9 cellular contexts compared by ENCODE assay signal in genomic region chr10:48215148-48215982, GRCh38. TPM values are rescaled to one million over a fixed set of nuclear protein-coding genes. Genes with fewer than 3 reads are reported as not detected.
DNase-seq lines count a peak whose midpoint lies in the region; ATAC-seq lines count a peak whose summit lies in the region.
"Had no signal": no experiment of that assay in that cellular context is flagged by ENCODE, and none has a peak within 500 bp of the region (broad histone marks: within the 10 kb centered on the region; RNA-seq: fewer than 3 reads in every experiment).

No MANE protein-coding gene starts in this region.

- H3K9me3 Mint-ChIP-seq in CD4-positive, CD25-positive, alpha-beta regulatory T cell = peaks cover 0 to 2% (median 0%) of the 10 kb centered on the region in 7 donors
- H3K9me3 Mint-ChIP-seq in activated naive CD4-positive, alpha-beta T cell treated with anti-CD3 and anti-CD28 coated beads for 36 hours = peaks cover 3% of the 10 kb centered on the region

- no peaks in the 10 kb centered on the region for H3K4me1 ChIP-seq in CD4-positive, CD25-positive, alpha-beta regulatory T cell (ENCODE audit: control insufficient read depth, insufficient read depth, low read length, poor library complexity, severe bottlenecking)

- no peak overlapping the region for H3K27ac ChIP-seq in CD4-positive, CD25-positive, alpha-beta regulatory T cell (ENCODE audit: insufficient read depth, low read length, poor library complexity, severe bottlenecking)

- no peaks in the 10 kb centered on the region for H3K9me3 ChIP-seq in CD4-positive, CD25-positive, alpha-beta regulatory T cell (ENCODE audit: control insufficient read depth in 2 of 2, low read length in 2 of 2)

- no peaks in the 10 kb centered on the region for H3K36me3 ChIP-seq in CD4-positive, CD25-positive, alpha-beta regulatory T cell (ENCODE audit: control insufficient read depth, insufficient read depth, low read length)

- intact Hi-C loops in activated naive CD4-positive, alpha-beta T cell treated with anti-CD3 and anti-CD28 coated beads for 36 hours (cut with micrococcal nuclease) = loop anchor here (1.0 to 10.0 kb wide), 4 partner anchors 75 to 441 kb away; no protein-coding TSS in a partner anchor

- CTCF ChIA-PET in activated naive CD4-positive, alpha-beta T cell treated with anti-CD3 and anti-CD28 coated beads for 36 hours (lab: Charles Lee) = interaction anchor here (1.2 kb wide), 2 partner anchors 14 to 63 kb away, joined by 3 read pairs; no protein-coding TSS in a partner anchor

- H3K27me3 ChIP-seq in CD4-positive, CD25-positive, alpha-beta regulatory T cell (ENCODE audit: control insufficient read depth, insufficient read depth, low read length) = no peaks in the 10 kb centered on the region

- no peaks in the 10 kb centered on the region for H3K36me3 Mint-ChIP-seq in CD4-positive, CD25-positive, alpha-beta regulatory T cell
- H3K36me3 Mint-ChIP-seq in activated naive CD4-positive, alpha-beta T cell treated with anti-CD3 and anti-CD28 coated beads for 36 hours (ENCODE audit: low read depth) = no peaks in the 10 kb centered on the region

- H3K27me3 Mint-ChIP-seq in CD4-positive, CD25-positive, alpha-beta regulatory T cell = peaks cover 6% of the 10 kb centered on the region
- peaks cover 7% of the 10 kb centered on the region for H3K27me3 Mint-ChIP-seq in activated naive CD4-positive, alpha-beta T cell treated with anti-CD3 and anti-CD28 coated beads for 36 hours (ENCODE audit: low read depth)

- H3K4me3 Mint-ChIP-seq in CD4-positive, CD25-positive, alpha-beta regulatory T cell = no peak overlapping the region
- H3K4me3 Mint-ChIP-seq in activated naive CD4-positive, alpha-beta T cell treated with anti-CD3 and anti-CD28 coated beads for 36 hours = no peak overlapping the region

- H3K4me1 Mint-ChIP-seq in CD4-positive, CD25-positive, alpha-beta regulatory T cell = no peaks in the 10 kb centered on the region
- no peaks in the 10 kb centered on the region for H3K4me1 Mint-ChIP-seq in activated naive CD4-positive, alpha-beta T cell treated with anti-CD3 and anti-CD28 coated beads for 36 hours (ENCODE audit: low read depth)

- ATAC-seq in CD4-positive, CD25-positive, alpha-beta regulatory T cell (ENCODE audit: low read depth in 2 of 2) = no peak
- peak; percentile 56 for ATAC-seq in GM19463 (IDR thresholded peaks at IDR 0.05; ENCODE audit: unreplicated experiment)
- no peak for ATAC-seq in GM21367 (IDR thresholded peaks at IDR 0.05; ENCODE audit: unreplicated experiment)
- ATAC-seq in HG03520 (IDR thresholded peaks at IDR 0.05; ENCODE audit: unreplicated experiment) = no peak

- no peak overlapping the region for H3K4me3 ChIP-seq in CD4-positive, CD25-positive, alpha-beta regulatory T cell (ENCODE audit: low read depth, low read length)

- peak in 2 of 3 donors; percentile 6 to 57 for DNase-seq in CD4-positive, CD25-positive, alpha-beta regulatory T cell
- DNase-seq in NCI-H226 (peak; percentile 6), iPS DF 19.7 (ENCODE audit: low read depth, low spot score) (peak; percentile 25)
- peak; percentile 62 for DNase-seq in activated naive CD4-positive, alpha-beta T cell treated with anti-CD3 and anti-CD28 coated beads for 36 hours
- peak; percentile 11 to 15 for DNase-seq in stimulated activated CD8-positive, alpha-beta memory T cell treated with anti-CD3 and anti-CD28 coated beads, Interleukin-15, amount 100 ng/mL, for 48 hours (ENCODE audit: low read depth in 2 of 2)

- no peak overlapping the region for H3K27ac Mint-ChIP-seq in CD4-positive, CD25-positive, alpha-beta regulatory T cell
- no peak overlapping the region for H3K27ac Mint-ChIP-seq in activated naive CD4-positive, alpha-beta T cell treated with anti-CD3 and anti-CD28 coated beads for 36 hours

RNA-seq across cellular contexts. Expression of gene FRMPD2, which starts 59.1 kb away (rescaled TPM):
- not detected for total RNA-seq in CD4-positive, CD25-positive, alpha-beta regulatory T cell
- polyA plus RNA-seq in CD4-positive, CD25-positive, alpha-beta regulatory T cell = not detected
- not detected for total RNA-seq in activated naive CD4-positive, alpha-beta T cell treated with anti-CD3 and anti-CD28 coated beads for 36 hours
- total RNA-seq: mononuclear cell had no signal

Comparison
In these comparisons a context has a peak if more than half of its experiments do, and no peak if none do; other contexts are left out.
1. DNase-seq: peak in every context shown above with its lines; median percentile 62 in activated naive CD4-positive, alpha-beta T cell treated with anti-CD3 and anti-CD28 coated beads for 36 hours; 32 in CD4-positive, CD25-positive, alpha-beta regulatory T cell; 25 in iPS DF 19.7; 13 in stimulated activated CD8-positive, alpha-beta memory T cell treated with anti-CD3 and anti-CD28 coated beads, Interleukin-15, amount 100 ng/mL, for 48 hours; 6 in NCI-H226.